Comparison of ENCODE assay signal across 21 cellular contexts in the genomic region with DNA sequence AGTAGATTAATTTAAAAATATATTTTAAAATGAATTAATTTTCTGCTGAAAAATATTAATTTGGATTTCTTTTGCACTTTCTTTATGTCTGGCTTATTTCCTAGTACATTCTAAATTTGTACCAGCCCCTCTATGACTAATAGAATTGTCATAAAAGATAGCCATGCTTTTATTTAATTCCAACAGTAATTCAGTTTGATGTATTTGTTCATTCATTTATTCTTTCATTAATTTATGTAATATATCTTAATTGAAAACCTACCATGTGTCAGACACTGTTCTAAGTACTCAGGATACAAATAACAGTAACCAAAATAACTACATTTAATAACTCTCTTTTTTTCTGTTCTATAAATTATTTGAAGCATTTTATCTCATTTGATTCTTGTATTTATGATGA.
"Had no signal": no experiment of that assay in that cellular context is flagged by ENCODE, and none has a peak within 500 bp of the region (broad histone marks: within the 10 kb centered on the region; RNA-seq: fewer than 3 reads in every experiment).

No MANE protein-coding gene starts in this region.

- H3K27ac ChIP-seq: neutrophil, ovary, psoas muscle, right atrium auricular region, upper lobe of left lung had no signal

- H3K27me3 ChIP-seq: neutrophil, ovary, right atrium auricular region, upper lobe of left lung had no signal

- ATAC-seq: natural killer cell treated with Interleukin-12 subunit alpha and Interleukin-12 subunit beta and Interleukin-15 and Interleukin-18, amount 100 ng/mL, for 72 hours; psoas muscle; stimulated activated naive CD8-positive, alpha-beta T cell treated with anti-CD3 and anti-CD28 coated beads, Interleukin-15, Interleukin-2, amounts not matched to agents 100 U/mL and 50 U/mL, for 24 hours had no signal

- H3K9me3 ChIP-seq: neutrophil, ovary, psoas muscle, right atrium auricular region, upper lobe of left lung had no signal

- H3K36me3 ChIP-seq: neutrophil, ovary, right atrium auricular region, upper lobe of left lung had no signal

- H3K4me3 ChIP-seq: ovary, psoas muscle, right atrium auricular region, upper lobe of left lung had no signal

- H3K4me1 ChIP-seq: psoas muscle, right atrium auricular region, upper lobe of left lung had no signal

- DNase-seq: activated CD4-positive, alpha-beta memory T cell treated with anti-CD3 and anti-CD28 coated beads for 36 hours; activated CD4-positive, alpha-beta T cell treated with anti-CD3 and anti-CD28 coated beads for 48 hours; activated effector memory CD4-positive, alpha-beta T cell treated with anti-CD3 and anti-CD28 coated beads, Interleukin-2, amount 50 U/mL, for 16 hours; activated naive CD4-positive, alpha-beta T cell treated with anti-CD3 and anti-CD28 coated beads, Interleukin-2, amount 10 ng/mL, durations not matched to agents 7 days and 5 days; activated T-cell treated with anti-CD3 and anti-CD28 coated beads for 4 hours; amygdala; caudate nucleus; effector CD8-positive, alpha-beta T cell; glutamatergic neuron; hypothalamus; islet precursor cell; left colon; ovary; psoas muscle; stimulated activated CD4-positive, alpha-beta T cell treated with anti-CD3 and anti-CD28 coated beads, Interleukin-12 subunit alpha, Interleukin-12 subunit beta, amount 100 ng/mL, for 4 hours; stimulated activated CD4-positive, alpha-beta T cell treated with anti-CD3 and anti-CD28 coated beads, Interleukin-4, amount 100 ng/mL, for 4 hours; stimulated activated naive CD8-positive, alpha-beta T cell treated with anti-CD3 and anti-CD28 coated beads, Interleukin-15, Interleukin-2, amounts not matched to agents 100 U/mL and 50 U/mL, for 24 hours; upper lobe of left lung had no signal
